In genomic region chr2:170660406-170660805, GRCh38 we compare ENCODE assay signal across 13 cellular contexts. TPM values are rescaled to one million over a fixed set of nuclear protein-coding genes. Genes with fewer than 3 reads are reported as not detected.
A peak's percentile ranks its signal among the peaks of the same experiment; 100 is the strongest.
DNase-seq lines count a peak whose midpoint lies in the region; ATAC-seq and TF ChIP-seq lines count a peak whose summit lies in the region.
"Had no signal": no experiment of that assay in that cellular context is flagged by ENCODE, and none has a peak within 500 bp of the region (broad histone marks: within the 10 kb centered on the region; RNA-seq: fewer than 3 reads in every experiment).

No MANE protein-coding gene starts in this region.

- TF ChIP-seq CTCF in right atrium auricular region (IDR thresholded peaks at IDR 0.05) (no peak), testis (IDR thresholded peaks at IDR 0.05) (no peak)

- 19 to 32% methylated on average over 1 of the region's 1 CpG for WGBS in testis, 2 donors

- H3K9me3 Mint-ChIP-seq in activated T-helper 17 cell treated with anti-CD3 and anti-CD28 coated beads, Interleukin-2, amount 50 U/mL, for 72 hours = no peaks in the 10 kb centered on the region

- H3K27ac Mint-ChIP-seq in activated T-helper 17 cell treated with anti-CD3 and anti-CD28 coated beads, Interleukin-2, amount 50 U/mL, for 72 hours = no peak overlapping the region

- H3K27ac ChIP-seq in right atrium auricular region (no peak overlapping the region), testis (no peak overlapping the region)
- H3K27ac ChIP-seq: PC-9 had no signal

- H3K27me3 Mint-ChIP-seq in activated T-helper 17 cell treated with anti-CD3 and anti-CD28 coated beads, Interleukin-2, amount 50 U/mL, for 72 hours = peaks cover 4% of the 10 kb centered on the region

- ATAC-seq in Right ventricle myocardium inferior (peak; percentile 68), HG03095 (IDR thresholded peaks at IDR 0.05; ENCODE audit: unreplicated experiment) (no peak)
- no peak for ATAC-seq in activated T-helper 17 cell treated with anti-CD3 and anti-CD28 coated beads, Interleukin-2, amount 50 U/mL, for 72 hours (replicated peaks)

- intact Hi-C loops in Right ventricle myocardium inferior (cut with DNase I) (no loop called here), testis (cut with DNase I; ENCODE audit: low total_unique reads) (no loop called here)

- H3K4me3 Mint-ChIP-seq in activated T-helper 17 cell treated with anti-CD3 and anti-CD28 coated beads, Interleukin-2, amount 50 U/mL, for 72 hours = no peak overlapping the region

- H3K36me3 ChIP-seq in right atrium auricular region = no peaks in the 10 kb centered on the region
- no peaks in the 10 kb centered on the region for H3K36me3 ChIP-seq in adipocyte (ENCODE audit: control insufficient read depth, insufficient read depth, low read length, severe bottlenecking)
- no peaks in the 10 kb centered on the region for H3K36me3 ChIP-seq in testis (ENCODE audit: low read depth, missing control alignments)

- no peaks in the 10 kb centered on the region for H3K9me3 ChIP-seq in right atrium auricular region
- no peaks in the 10 kb centered on the region for H3K9me3 ChIP-seq in adipocyte (ENCODE audit: control insufficient read depth, low read length)
- no peaks in the 10 kb centered on the region for H3K9me3 ChIP-seq in testis

- H3K9ac ChIP-seq in adipocyte (ENCODE audit: low read length) = no peak overlapping the region

- no peaks in the 10 kb centered on the region for H3K27me3 ChIP-seq in right atrium auricular region
- no peaks in the 10 kb centered on the region for H3K27me3 ChIP-seq in adipocyte (replicated peaks; ENCODE audit: control insufficient read depth, insufficient read depth, low read length)
- no peaks in the 10 kb centered on the region for H3K27me3 ChIP-seq in testis

- H3K4me3 ChIP-seq in right atrium auricular region (no peak overlapping the region), adipocyte (ENCODE audit: low read length) (no peak overlapping the region), testis (no peak overlapping the region)
- H3K4me3 ChIP-seq: PC-9 had no signal

- H3K36me3 Mint-ChIP-seq in activated T-helper 17 cell treated with anti-CD3 and anti-CD28 coated beads, Interleukin-2, amount 50 U/mL, for 72 hours (ENCODE audit: low read depth) = no peaks in the 10 kb centered on the region

- no peaks in the 10 kb centered on the region for H3K4me1 Mint-ChIP-seq in activated T-helper 17 cell treated with anti-CD3 and anti-CD28 coated beads, Interleukin-2, amount 50 U/mL, for 72 hours

- DNase-seq in Right ventricle myocardium inferior (ENCODE audit: missing footprints) (no peak), right atrium auricular region (ENCODE audit: low spot score) (no peak), adipocyte (ENCODE audit: low read depth) (peak; percentile 13), iris pigment epithelial cell (ENCODE audit: low read depth) (peak; percentile 50), testis (peak; percentile 50), NCI-H1436 treated with DMSO at 0.1 percent for 48 hours (lab: John Stamatoyannopoulos, UW) (no peak)
- DNase-seq: activated CD4-positive, CD25-positive, alpha-beta regulatory T cell; Calu3; cortex of kidney; midbrain; PC-9 had no signal

- H3K4me1 ChIP-seq in right atrium auricular region = no peaks in the 10 kb centered on the region
- peaks cover 7% of the 10 kb centered on the region for H3K4me1 ChIP-seq in adipocyte (ENCODE audit: control insufficient read depth, insufficient read depth, low read length)
- no peaks in the 10 kb centered on the region for H3K4me1 ChIP-seq in testis

- no peak for TF ChIP-seq POLR2A in testis (IDR thresholded peaks at IDR 0.05)

RNA-seq across cellular contexts. Expression of gene SP5, which starts 54.7 kb away (rescaled TPM):
- total RNA-seq in Right ventricle myocardium inferior (0.19 TPM), right atrium auricular region (under 1 TPM in 1 of 2 donors, not detected in 1; 0.33 TPM), testis (1 to 10 TPM; 3.5 to 4.0 TPM)
- polyA plus RNA-seq in testis (ENCODE audit: insufficient read depth, low read depth, low replicate concordance) = 1.4 TPM
- under 1 TPM in 1 of 2 donors, not detected in 1; 0.19 TPM for total RNA-seq in activated T-helper 17 cell treated with anti-CD3 and anti-CD28 coated beads, Interleukin-2, amount 50 U/mL, for 72 hours

Comparison
In these comparisons a context has a peak if more than half of its experiments do, and no peak if none do; other contexts are left out.
1. DNase-seq: peak in adipocyte (single experiment), iris pigment epithelial cell (single experiment) and testis (single experiment); none in Right ventricle myocardium inferior (single experiment), right atrium auricular region (single experiment) and NCI-H1436 treated with DMSO at 0.1 percent for 48 hours (single experiment).